8 cellular contexts compared by ENCODE assay signal in genomic region chr20:58693226-58694006, GRCh38. TPM values are rescaled to one million over a fixed set of nuclear protein-coding genes. Genes with fewer than 3 reads are reported as not detected.
A peak's percentile ranks its signal among the peaks of the same experiment; 100 is the strongest.
DNase-seq lines count a peak whose midpoint lies in the region; ATAC-seq lines count a peak whose summit lies in the region.

No MANE protein-coding gene starts in this region.

- H3K4me1 ChIP-seq in skeletal muscle tissue (ENCODE audit: control insufficient read depth in 3 of 3, insufficient read depth in 3 of 3, low read length in 3 of 3), result peaks cover 30 to 39% (median 37%) of the 10 kb centered on the region in 3 donors

- H3K36me3 ChIP-seq in skeletal muscle tissue (ENCODE audit: control insufficient read depth in 3 of 3, insufficient read depth in 3 of 3, low read length in 3 of 3), result peaks cover 38 to 42% (median 39%) of the 10 kb centered on the region in 3 donors

- peak overlapping the region; percentile 62 to 79 (median 70) for H3K4me3 ChIP-seq in skeletal muscle tissue (ENCODE audit: low read length in 3 of 3)

- no peaks in the 10 kb centered on the region for H3K27me3 ChIP-seq in skeletal muscle tissue (ENCODE audit: control insufficient read depth in 3 of 3, insufficient read depth in 3 of 3, low read length in 3 of 3)

- H3K27me3 Mint-ChIP-seq in activated CD4-positive, alpha-beta T cell treated with anti-CD3 and anti-CD28 coated beads, Interleukin-2, amount 10 ng/mL, durations not matched to agents 24 days and 14 days, result no peaks in the 10 kb centered on the region
- H3K27me3 Mint-ChIP-seq in activated T-helper 17 cell treated with anti-CD3 and anti-CD28 coated beads, Interleukin-2, amount 50 U/mL, for 72 hours, result no peaks in the 10 kb centered on the region

- no peaks in the 10 kb centered on the region for H3K9me3 Mint-ChIP-seq in activated CD4-positive, alpha-beta T cell treated with anti-CD3 and anti-CD28 coated beads, Interleukin-2, amount 10 ng/mL, durations not matched to agents 24 days and 14 days
- H3K9me3 Mint-ChIP-seq in activated T-helper 17 cell treated with anti-CD3 and anti-CD28 coated beads, Interleukin-2, amount 50 U/mL, for 72 hours, result no peaks in the 10 kb centered on the region

- peaks cover 8% of the 10 kb centered on the region for H3K36me3 Mint-ChIP-seq in activated CD4-positive, alpha-beta T cell treated with anti-CD3 and anti-CD28 coated beads, Interleukin-2, amount 10 ng/mL, durations not matched to agents 24 days and 14 days (ENCODE audit: low read depth)
- H3K36me3 Mint-ChIP-seq in activated T-helper 17 cell treated with anti-CD3 and anti-CD28 coated beads, Interleukin-2, amount 50 U/mL, for 72 hours (ENCODE audit: low read depth), result peaks cover 11% of the 10 kb centered on the region

- ATAC-seq in HG03521 (IDR thresholded peaks at IDR 0.05; ENCODE audit: unreplicated experiment) (peak; percentile 20), left ventricle myocardium superior (peak; percentile 19), HG03457 (IDR thresholded peaks at IDR 0.05; ENCODE audit: unreplicated experiment) (no peak), GM21515 (IDR thresholded peaks at IDR 0.05; ENCODE audit: unreplicated experiment) (no peak)
- ATAC-seq in activated T-helper 17 cell treated with anti-CD3 and anti-CD28 coated beads, Interleukin-2, amount 50 U/mL, for 72 hours (replicated peaks), result no peak

- H3K27ac ChIP-seq in skeletal muscle tissue (ENCODE audit: low read depth, low read length), result peak overlapping the region; percentile 38

- peak; percentile 77 for DNase-seq in activated CD4-positive, alpha-beta T cell treated with anti-CD3 and anti-CD28 coated beads, Interleukin-2, amount 10 ng/mL, durations not matched to agents 24 days and 14 days
- DNase-seq in activated CD4-positive, alpha-beta T cell treated with anti-CD3 and anti-CD28 coated beads, Interleukin-2, amount 50 U/mL, for 4 hours, result no peak
- DNase-seq in left ventricle myocardium superior, result peak; percentile 55

- peaks cover 15% of the 10 kb centered on the region for H3K4me1 Mint-ChIP-seq in activated CD4-positive, alpha-beta T cell treated with anti-CD3 and anti-CD28 coated beads, Interleukin-2, amount 10 ng/mL, durations not matched to agents 24 days and 14 days
- peaks cover 9% of the 10 kb centered on the region for H3K4me1 Mint-ChIP-seq in activated T-helper 17 cell treated with anti-CD3 and anti-CD28 coated beads, Interleukin-2, amount 50 U/mL, for 72 hours

- peak overlapping the region; percentile 72 to 87 (median 86) for H3K9ac ChIP-seq in skeletal muscle tissue (ENCODE audit: low read depth in 1 of 3, low read length in 3 of 3)

- no peaks in the 10 kb centered on the region for H3K9me3 ChIP-seq in skeletal muscle tissue (ENCODE audit: control insufficient read depth in 3 of 3, low read length in 3 of 3)

- peak overlapping the region; percentile 79 for H3K27ac Mint-ChIP-seq in activated CD4-positive, alpha-beta T cell treated with anti-CD3 and anti-CD28 coated beads, Interleukin-2, amount 10 ng/mL, durations not matched to agents 24 days and 14 days
- peak overlapping the region; percentile 75 for H3K27ac Mint-ChIP-seq in activated T-helper 17 cell treated with anti-CD3 and anti-CD28 coated beads, Interleukin-2, amount 50 U/mL, for 72 hours

- peak overlapping the region; percentile 84 for H3K4me3 Mint-ChIP-seq in activated CD4-positive, alpha-beta T cell treated with anti-CD3 and anti-CD28 coated beads, Interleukin-2, amount 10 ng/mL, durations not matched to agents 24 days and 14 days
- peak overlapping the region; percentile 72 for H3K4me3 Mint-ChIP-seq in activated T-helper 17 cell treated with anti-CD3 and anti-CD28 coated beads, Interleukin-2, amount 50 U/mL, for 72 hours

- intact Hi-C loops in activated CD4-positive, alpha-beta T cell treated with anti-CD3 and anti-CD28 coated beads, Interleukin-2, amount 10 ng/mL, durations not matched to agents 24 days and 14 days (cut with micrococcal nuclease), result no loop called here
- intact Hi-C loops in left ventricle myocardium superior (cut with micrococcal nuclease), result no loop called here

RNA-seq across cellular contexts. Expression of gene NPEPL1, which starts 0.8 kb away (rescaled TPM):
- 22.3 and 23.1 TPM in 2 replicates for total RNA-seq in activated CD4-positive, alpha-beta T cell treated with anti-CD3 and anti-CD28 coated beads, Interleukin-2, amount 10 ng/mL, durations not matched to agents 24 days and 14 days
- 10 to 100 TPM; 19.1 to 23.0 TPM for total RNA-seq in activated T-helper 17 cell treated with anti-CD3 and anti-CD28 coated beads, Interleukin-2, amount 50 U/mL, for 72 hours
- 26.4 TPM for total RNA-seq in left ventricle myocardium superior
- 20.9 TPM for total RNA-seq in skeletal muscle tissue

RNA-seq across cellular contexts. Expression of gene STX16, which starts 42.3 kb away (rescaled TPM):
- total RNA-seq in activated CD4-positive, alpha-beta T cell treated with anti-CD3 and anti-CD28 coated beads, Interleukin-2, amount 10 ng/mL, durations not matched to agents 24 days and 14 days, result 106 and 110 TPM in 2 replicates
- 100 to 1,000 TPM in 1 of 2 donors, 10 to 100 TPM in 1; 95.3 to 130 TPM for total RNA-seq in activated T-helper 17 cell treated with anti-CD3 and anti-CD28 coated beads, Interleukin-2, amount 50 U/mL, for 72 hours
- total RNA-seq in left ventricle myocardium superior, result 24.8 TPM
- total RNA-seq in skeletal muscle tissue, result 32.4 TPM

Comparison
In these comparisons a context has a peak if more than half of its experiments do, and no peak if none do; other contexts are left out.
1. DNase-seq: peak in activated CD4-positive, alpha-beta T cell treated with anti-CD3 and anti-CD28 coated beads, Interleukin-2, amount 10 ng/mL, durations not matched to agents 24 days and 14 days (single experiment) and left ventricle myocardium superior (single experiment); none in activated CD4-positive, alpha-beta T cell treated with anti-CD3 and anti-CD28 coated beads, Interleukin-2, amount 50 U/mL, for 4 hours (0 of 2).
2. ATAC-seq: peak in HG03521 (single experiment) and left ventricle myocardium superior (single experiment); none in activated T-helper 17 cell treated with anti-CD3 and anti-CD28 coated beads, Interleukin-2, amount 50 U/mL, for 72 hours (single experiment), HG03457 (single experiment) and GM21515 (single experiment).